In the genomic region with DNA sequence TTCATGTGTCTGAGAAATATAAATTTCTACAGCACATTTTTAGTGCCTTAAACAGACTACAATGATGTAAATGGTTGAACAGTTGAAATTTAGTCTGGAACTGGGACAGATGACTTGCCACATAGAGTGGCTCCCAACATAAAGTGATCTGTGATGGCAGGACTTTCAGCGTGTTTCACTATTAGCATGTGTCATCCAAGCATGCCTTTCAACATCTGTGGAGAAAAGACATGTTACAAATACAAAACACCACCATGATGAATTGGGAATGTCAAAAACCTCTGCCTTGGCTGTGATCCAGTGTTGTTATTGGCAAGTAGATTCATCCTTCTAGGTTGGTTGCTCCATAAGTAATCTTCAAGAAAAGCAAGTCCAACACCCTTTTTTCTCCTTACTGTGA, we compare ENCODE assay signal across 1 cellular context.
TF ChIP-seq lines count a peak whose summit lies in the region.

No MANE protein-coding gene starts in this region.

TF ChIP-seq in SK-N-SH, 30 proteins besides CTCF, POLR2A, EP300 and RAD21 (continued from another document):
- TF ChIP-seq TCF12 (IDR thresholded peaks at IDR 0.05) (peak; percentile 34; the same call in 1 of the 2 replicates), GATA2 (CRISPR knock-in tag; IDR thresholded peaks at IDR 0.05) (no peak), RCOR1 (IDR thresholded peaks at IDR 0.05; ENCODE audit: low read length) (no peak)
- TF ChIP-seq, protein P1, sequence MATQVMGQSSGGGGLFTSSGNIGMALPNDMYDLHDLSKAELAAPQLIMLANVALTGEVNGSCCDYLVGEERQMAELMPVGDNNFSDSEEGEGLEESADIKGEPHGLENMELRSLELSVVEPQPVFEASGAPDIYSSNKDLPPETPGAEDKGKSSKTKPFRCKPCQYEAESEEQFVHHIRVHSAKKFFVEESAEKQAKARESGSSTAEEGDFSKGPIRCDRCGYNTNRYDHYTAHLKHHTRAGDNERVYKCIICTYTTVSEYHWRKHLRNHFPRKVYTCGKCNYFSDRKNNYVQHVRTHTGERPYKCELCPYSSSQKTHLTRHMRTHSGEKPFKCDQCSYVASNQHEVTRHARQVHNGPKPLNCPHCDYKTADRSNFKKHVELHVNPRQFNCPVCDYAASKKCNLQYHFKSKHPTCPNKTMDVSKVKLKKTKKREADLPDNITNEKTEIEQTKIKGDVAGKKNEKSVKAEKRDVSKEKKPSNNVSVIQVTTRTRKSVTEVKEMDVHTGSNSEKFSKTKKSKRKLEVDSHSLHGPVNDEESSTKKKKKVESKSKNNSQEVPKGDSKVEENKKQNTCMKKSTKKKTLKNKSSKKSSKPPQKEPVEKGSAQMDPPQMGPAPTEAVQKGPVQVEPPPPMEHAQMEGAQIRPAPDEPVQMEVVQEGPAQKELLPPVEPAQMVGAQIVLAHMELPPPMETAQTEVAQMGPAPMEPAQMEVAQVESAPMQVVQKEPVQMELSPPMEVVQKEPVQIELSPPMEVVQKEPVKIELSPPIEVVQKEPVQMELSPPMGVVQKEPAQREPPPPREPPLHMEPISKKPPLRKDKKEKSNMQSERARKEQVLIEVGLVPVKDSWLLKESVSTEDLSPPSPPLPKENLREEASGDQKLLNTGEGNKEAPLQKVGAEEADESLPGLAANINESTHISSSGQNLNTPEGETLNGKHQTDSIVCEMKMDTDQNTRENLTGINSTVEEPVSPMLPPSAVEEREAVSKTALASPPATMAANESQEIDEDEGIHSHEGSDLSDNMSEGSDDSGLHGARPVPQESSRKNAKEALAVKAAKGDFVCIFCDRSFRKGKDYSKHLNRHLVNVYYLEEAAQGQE (IDR thresholded peaks at IDR 0.05; ENCODE audit: low read depth, low read length), result no peak
- TF ChIP-seq, protein P2, sequence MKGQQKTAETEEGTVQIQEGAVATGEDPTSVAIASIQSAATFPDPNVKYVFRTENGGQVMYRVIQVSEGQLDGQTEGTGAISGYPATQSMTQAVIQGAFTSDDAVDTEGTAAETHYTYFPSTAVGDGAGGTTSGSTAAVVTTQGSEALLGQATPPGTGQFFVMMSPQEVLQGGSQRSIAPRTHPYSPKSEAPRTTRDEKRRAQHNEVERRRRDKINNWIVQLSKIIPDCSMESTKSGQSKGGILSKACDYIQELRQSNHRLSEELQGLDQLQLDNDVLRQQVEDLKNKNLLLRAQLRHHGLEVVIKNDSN (IDR thresholded peaks at IDR 0.05; ENCODE audit: borderline replicate concordance, low read depth), result no peak
